Comparison of ENCODE assay signal across 1 cellular context in genomic region chr7:24825931-24826661, GRCh38.
A peak's percentile ranks its signal among the peaks of the same experiment; 100 is the strongest.
TF ChIP-seq lines count a peak whose summit lies in the region.

No MANE protein-coding gene starts in this region.

TF ChIP-seq in HepG2, 621 proteins besides CTCF, POLR2A, EP300 and RAD21 (continued from another document and continues in another):
- TF ChIP-seq HBP1 (CRISPR knock-in tag; IDR thresholded peaks at IDR 0.05; ENCODE audit: low read depth) (no peak), ZNF552 (CRISPR knock-in tag; IDR thresholded peaks at IDR 0.05; ENCODE audit: borderline replicate concordance) (no peak), AKAP8 (CRISPR knock-in tag; IDR thresholded peaks at IDR 0.05) (no peak), RNF2 (conservative IDR thresholded peaks at IDR 0.05; ENCODE audit: low read depth) (no peak), KMT2A (CRISPR knock-in tag; IDR thresholded peaks at IDR 0.05) (peak; percentile 33; the same call in 1 of the 2 replicates), STAG1 (CRISPR knock-in tag; IDR thresholded peaks at IDR 0.05) (0 out of 2 replicates have a peak, but pooled peaks have one; percentile 2), ZNF713 (CRISPR knock-in tag; IDR thresholded peaks at IDR 0.05) (no peak), ZNF644 (CRISPR knock-in tag; IDR thresholded peaks at IDR 0.05; ENCODE audit: low read depth) (peak; percentile 86), HNRNPLL (IDR thresholded peaks at IDR 0.05; ENCODE audit: low read depth, low read length, poor library complexity, severe bottlenecking) (no peak), MZF1 (CRISPR knock-in tag; IDR thresholded peaks at IDR 0.05; ENCODE audit: borderline replicate concordance) (no peak), MLLT10 (CRISPR knock-in tag; IDR thresholded peaks at IDR 0.05) (no peak), MXD4 (CRISPR knock-in tag; IDR thresholded peaks at IDR 0.05) (no peak), ZNF10 (CRISPR knock-in tag; IDR thresholded peaks at IDR 0.05; ENCODE audit: borderline replicate concordance, low read depth) (no peak), E2F2 (CRISPR knock-in tag; IDR thresholded peaks at IDR 0.05; ENCODE audit: borderline replicate concordance) (no peak), ZMYM2 (CRISPR knock-in tag; IDR thresholded peaks at IDR 0.05) (no peak), POLR2AphosphoS5 (IDR thresholded peaks at IDR 0.05; ENCODE audit: low read depth, low read length) (no peak), HMG20A (CRISPR knock-in tag; IDR thresholded peaks at IDR 0.05; ENCODE audit: borderline replicate concordance) (peak; percentile 82), ZNF782 (CRISPR knock-in tag; IDR thresholded peaks at IDR 0.05; ENCODE audit: borderline replicate concordance) (no peak), RCOR2 (CRISPR knock-in tag; IDR thresholded peaks at IDR 0.05) (peak; percentile 56; the same call in 1 of the 2 replicates), ONECUT2 (CRISPR knock-in tag; IDR thresholded peaks at IDR 0.05) (no peak), IRX3 (CRISPR knock-in tag; IDR thresholded peaks at IDR 0.05; ENCODE audit: borderline replicate concordance, low read depth) (no peak), TCF7L2 (IDR thresholded peaks at IDR 0.05; ENCODE audit: low read depth, low read length) (no peak), KLF11 (CRISPR knock-in tag; IDR thresholded peaks at IDR 0.05) (no peak), ZBTB34 (CRISPR knock-in tag; IDR thresholded peaks at IDR 0.05) (0 out of 2 replicates have a peak, but pooled peaks have one; percentile 67), SALL1 (CRISPR knock-in tag; IDR thresholded peaks at IDR 0.05) (peak; percentile 76), TEAD3 (CRISPR knock-in tag; optimal IDR thresholded peaks at IDR 0.05; ENCODE audit: borderline replicate concordance) (peak; percentile 94), ZNF20 (CRISPR knock-in tag; IDR thresholded peaks at IDR 0.05) (no peak), TRIM22 (IDR thresholded peaks at IDR 0.05) (no peak), HIC2 (CRISPR knock-in tag; IDR thresholded peaks at IDR 0.05; ENCODE audit: low read depth) (0 out of 2 replicates have a peak, but pooled peaks have one; percentile 40), JUNB (CRISPR knock-in tag; IDR thresholded peaks at IDR 0.05; ENCODE audit: borderline replicate concordance) (peak; percentile 86; the same call in 1 of the 2 replicates), ZNF512 (CRISPR knock-in tag; IDR thresholded peaks at IDR 0.05) (no peak), ZNF24 (IDR thresholded peaks at IDR 0.05) (no peak), ZNF563 (CRISPR knock-in tag; IDR thresholded peaks at IDR 0.05) (no peak), TCF12 (IDR thresholded peaks at IDR 0.05) (no peak), TCF12 (CRISPR knock-in tag; IDR thresholded peaks at IDR 0.05) (no peak), FOXA3 (CRISPR knock-in tag; IDR thresholded peaks at IDR 0.05) (peak; percentile 73), NR2F2 (IDR thresholded peaks at IDR 0.05; ENCODE audit: borderline replicate concordance, low read depth) (0 out of 2 replicates have a peak, but pooled peaks have one; percentile 39), ZNF780A (CRISPR knock-in tag; IDR thresholded peaks at IDR 0.05) (no peak), NR0B2 (CRISPR knock-in tag; IDR thresholded peaks at IDR 0.05) (no peak), GATAD2A (CRISPR knock-in tag; IDR thresholded peaks at IDR 0.05) (peak; percentile 89), ZNF652 (CRISPR knock-in tag; IDR thresholded peaks at IDR 0.05; ENCODE audit: borderline replicate concordance, low read depth) (no peak; the same call in 1 of the 2 replicates), FLYWCH1 (CRISPR knock-in tag; IDR thresholded peaks at IDR 0.05) (no peak), ZNF432 (CRISPR knock-in tag; IDR thresholded peaks at IDR 0.05; ENCODE audit: borderline replicate concordance) (no peak), ZNF570 (CRISPR knock-in tag; IDR thresholded peaks at IDR 0.05; ENCODE audit: borderline replicate concordance) (no peak), CHD2 (IDR thresholded peaks at IDR 0.05; ENCODE audit: low read depth, low read length) (no peak), ZNF460 (CRISPR knock-in tag; IDR thresholded peaks at IDR 0.05; ENCODE audit: borderline replicate concordance) (no peak), PAWR (CRISPR knock-in tag; IDR thresholded peaks at IDR 0.05; ENCODE audit: borderline replicate concordance) (no peak), KDM3A (CRISPR knock-in tag; IDR thresholded peaks at IDR 0.05; ENCODE audit: low read depth) (no peak), ZNF615 (CRISPR knock-in tag; IDR thresholded peaks at IDR 0.05; ENCODE audit: borderline replicate concordance) (no peak), HOXA9 (CRISPR knock-in tag; IDR thresholded peaks at IDR 0.05; ENCODE audit: borderline replicate concordance) (no peak), LBX2 (CRISPR knock-in tag; IDR thresholded peaks at IDR 0.05; ENCODE audit: borderline replicate concordance) (no peak), ZNF850 (CRISPR knock-in tag; conservative IDR thresholded peaks at IDR 0.05) (no peak), ZNF17 (CRISPR knock-in tag; IDR thresholded peaks at IDR 0.05) (no peak), PHF20 (CRISPR knock-in tag; IDR thresholded peaks at IDR 0.05) (no peak), YEATS4 (CRISPR knock-in tag; IDR thresholded peaks at IDR 0.05; ENCODE audit: borderline replicate concordance) (no peak), ZNF382 (CRISPR knock-in tag; IDR thresholded peaks at IDR 0.05; ENCODE audit: borderline replicate concordance) (no peak), ATF4 (CRISPR knock-in tag; IDR thresholded peaks at IDR 0.05) (no peak), DDIT3 (CRISPR knock-in tag; IDR thresholded peaks at IDR 0.05) (no peak), HOXA7 (CRISPR knock-in tag; IDR thresholded peaks at IDR 0.05) (no peak), ATF5 (CRISPR knock-in tag; IDR thresholded peaks at IDR 0.05; ENCODE audit: low read depth) (no peak), ZNF34 (CRISPR knock-in tag; IDR thresholded peaks at IDR 0.05; ENCODE audit: borderline replicate concordance) (no peak), ZNF724P (CRISPR knock-in tag; IDR thresholded peaks at IDR 0.05; ENCODE audit: borderline replicate concordance) (no peak), ZFP37 (CRISPR knock-in tag; IDR thresholded peaks at IDR 0.05; ENCODE audit: borderline replicate concordance) (no peak), ZNF230 (CRISPR knock-in tag; IDR thresholded peaks at IDR 0.05) (no peak), ZNF839 (CRISPR knock-in tag; IDR thresholded peaks at IDR 0.05; ENCODE audit: borderline replicate concordance) (no peak), FOXA1 (IDR thresholded peaks at IDR 0.05) (no peak), FOXA1 (CRISPR knock-in tag; IDR thresholded peaks at IDR 0.05) (0 out of 2 replicates have a peak, but pooled peaks have one; percentile 25), ELK4 (CRISPR knock-in tag; IDR thresholded peaks at IDR 0.05; ENCODE audit: borderline replicate concordance) (no peak), MTA1 (CRISPR knock-in tag; IDR thresholded peaks at IDR 0.05; ENCODE audit: borderline replicate concordance) (no peak)
